ENCODE assay signal across 25 cellular contexts in genomic region chr4:16483540-16483939, GRCh38.
"Had no signal": no experiment of that assay in that cellular context is flagged by ENCODE, and none has a peak within 500 bp of the region (broad histone marks: within the 10 kb centered on the region; RNA-seq: fewer than 3 reads in every experiment).

No MANE protein-coding gene starts in this region.

- H3K27ac Mint-ChIP-seq: dendritic cell treated with granulocyte-macrophage colony-stimulating factor and Interleukin-4, amounts not matched to agents 40 ng/mL and 50 ng/mL, for 4 days; effector memory CD8-positive, alpha-beta T cell; endodermal cell had no signal

- ATAC-seq: effector memory CD8-positive, alpha-beta T cell; esophagus mucosa; foreskin keratinocyte; gastrocnemius medialis; gastroesophageal sphincter; heart left ventricle; heart right ventricle had no signal

- H3K4me3 Mint-ChIP-seq: dendritic cell treated with granulocyte-macrophage colony-stimulating factor and Interleukin-4, amounts not matched to agents 40 ng/mL and 50 ng/mL, for 4 days; effector memory CD8-positive, alpha-beta T cell; endodermal cell had no signal

- H3K36me3 ChIP-seq: colonic mucosa, esophagus muscularis mucosa, esophagus squamous epithelium, gastrocnemius medialis, gastroesophageal sphincter, heart left ventricle, heart right ventricle had no signal

- H3K4me3 ChIP-seq: colonic mucosa, coronary artery, dorsolateral prefrontal cortex, esophagus muscularis mucosa, esophagus squamous epithelium, gastrocnemius medialis, gastroesophageal sphincter, heart left ventricle, heart right ventricle had no signal

- H3K27ac ChIP-seq: colonic mucosa, coronary artery, dorsolateral prefrontal cortex, epithelial cell of prostate, esophagus muscularis mucosa, esophagus squamous epithelium, foreskin keratinocyte, gastrocnemius medialis, gastroesophageal sphincter, heart left ventricle, heart right ventricle had no signal

- H3K27me3 ChIP-seq: colonic mucosa, dorsolateral prefrontal cortex, esophagus muscularis mucosa, esophagus squamous epithelium, foreskin keratinocyte, gastrocnemius medialis, gastroesophageal sphincter, heart left ventricle, heart right ventricle had no signal

- DNase-seq: colonic mucosa; cortex of kidney; dermis blood vessel endothelial cell; dorsolateral prefrontal cortex; effector CD4-positive, alpha-beta T cell; effector CD8-positive, alpha-beta T cell; effector memory CD4-positive, alpha-beta T cell; effector memory CD8-positive, alpha-beta T cell; endodermal cell; erythroblast; esophagus squamous epithelium; foreskin fibroblast; foreskin keratinocyte; foreskin melanocyte; gastrocnemius medialis; glutamatergic neuron; head of caudate nucleus; heart left ventricle; heart right ventricle had no signal

- H3K9me3 ChIP-seq: colonic mucosa, esophagus muscularis mucosa, esophagus squamous epithelium, gastrocnemius medialis, gastroesophageal sphincter, heart right ventricle had no signal

- H3K27me3 Mint-ChIP-seq: dendritic cell treated with granulocyte-macrophage colony-stimulating factor and Interleukin-4, amounts not matched to agents 40 ng/mL and 50 ng/mL, for 4 days; effector memory CD8-positive, alpha-beta T cell had no signal

- H3K9me3 Mint-ChIP-seq: dendritic cell treated with granulocyte-macrophage colony-stimulating factor and Interleukin-4, amounts not matched to agents 40 ng/mL and 50 ng/mL, for 4 days had no signal

- H3K4me1 ChIP-seq: colonic mucosa, foreskin keratinocyte had no signal
